In genomic region chr19:27714857-27715256, GRCh38 we compare ENCODE assay signal across 9 cellular contexts.
"Had no signal": no experiment of that assay in that cellular context is flagged by ENCODE, and none has a peak within 500 bp of the region (broad histone marks: within the 10 kb centered on the region; RNA-seq: fewer than 3 reads in every experiment).

No MANE protein-coding gene starts in this region.

- H3K27ac Mint-ChIP-seq: GM23338, H9, HFFc6 had no signal

- H3K4me2 ChIP-seq: GM23338 had no signal

- H3K9ac ChIP-seq: GM23248 had no signal

- ATAC-seq: GM23338, HCT116 had no signal

- DNase-seq: GM23248, GOT3, H7, H9, HCEC 1CT, HFFc6 had no signal

- H2AFZ ChIP-seq: GM23248, GM23338 had no signal

- H3K4me3 Mint-ChIP-seq: GM23338, H9, HFFc6 had no signal

- H3K4me3 ChIP-seq: GM23248, GM23338, HAP-1 had no signal

- H3K4me1 ChIP-seq: HAP-1 had no signal

- H3K9me3 ChIP-seq: HAP-1 had no signal

- H3K36me3 ChIP-seq: HAP-1 had no signal

- H3K27ac ChIP-seq: GM23248 had no signal

- H3K4me1 Mint-ChIP-seq: GM23338, H9 had no signal
